Comparison of ENCODE assay signal across 1 cellular context in genomic region chr19:35123573-35123972, GRCh38.
TF ChIP-seq lines count a peak whose summit lies in the region.

No MANE protein-coding gene starts in this region.

TF ChIP-seq in H1, 55 proteins besides CTCF, POLR2A, EP300 and RAD21:
- no peak for TF ChIP-seq PHF8 (conservative IDR thresholded peaks at IDR 0.05; ENCODE audit: low read depth, low read length)
- TF ChIP-seq, protein P1, sequence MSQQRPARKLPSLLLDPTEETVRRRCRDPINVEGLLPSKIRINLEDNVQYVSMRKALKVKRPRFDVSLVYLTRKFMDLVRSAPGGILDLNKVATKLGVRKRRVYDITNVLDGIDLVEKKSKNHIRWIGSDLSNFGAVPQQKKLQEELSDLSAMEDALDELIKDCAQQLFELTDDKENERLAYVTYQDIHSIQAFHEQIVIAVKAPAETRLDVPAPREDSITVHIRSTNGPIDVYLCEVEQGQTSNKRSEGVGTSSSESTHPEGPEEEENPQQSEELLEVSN (IDR thresholded peaks at IDR 0.05) = no peak
- TF ChIP-seq TCF12 (IDR thresholded peaks at IDR 0.05; ENCODE audit: low read depth, low read length) = no peak
- TF ChIP-seq, protein P2, sequence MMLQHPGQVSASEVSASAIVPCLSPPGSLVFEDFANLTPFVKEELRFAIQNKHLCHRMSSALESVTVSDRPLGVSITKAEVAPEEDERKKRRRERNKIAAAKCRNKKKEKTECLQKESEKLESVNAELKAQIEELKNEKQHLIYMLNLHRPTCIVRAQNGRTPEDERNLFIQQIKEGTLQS (IDR thresholded peaks at IDR 0.05; ENCODE audit: insufficient read depth, low read depth, low read length) = no peak
